ENCODE assay signal across 1 cellular context in the genomic region with DNA sequence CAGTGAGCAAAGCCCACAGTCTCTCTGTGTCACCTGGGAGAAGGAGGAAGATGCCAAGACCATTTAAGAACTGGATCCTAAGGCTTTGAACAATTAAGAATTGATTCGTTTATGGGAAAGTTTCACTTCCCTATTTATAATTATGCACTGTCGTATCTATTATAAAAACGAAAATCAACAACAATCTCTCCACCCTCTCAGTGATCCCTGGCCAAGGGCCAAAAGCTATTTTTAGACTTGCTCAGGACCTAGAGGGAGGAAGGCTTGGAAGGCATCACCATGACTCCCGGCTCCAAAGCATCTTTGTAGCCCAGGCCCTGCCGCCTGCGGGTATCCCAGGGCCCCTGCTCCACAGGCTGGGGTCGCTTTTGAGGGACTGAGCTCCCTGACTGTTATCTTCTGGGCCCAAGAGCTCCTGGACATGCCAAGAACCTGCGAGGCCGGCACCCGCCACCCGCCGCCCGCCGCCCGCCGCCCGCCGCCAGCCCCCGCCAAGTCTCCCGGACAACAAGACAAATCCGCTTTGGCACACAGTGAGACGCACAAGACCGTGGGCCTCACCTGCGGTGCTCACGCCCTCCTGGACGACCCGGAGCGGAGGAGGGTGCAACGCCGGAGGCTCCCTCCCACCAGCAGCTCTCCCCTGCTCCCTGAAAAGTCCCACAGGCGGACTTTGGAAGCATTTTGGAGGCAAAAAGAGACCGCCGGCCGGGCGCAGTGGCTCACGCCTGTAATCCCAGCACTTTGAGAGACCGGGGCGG.
TF ChIP-seq lines count a peak whose summit lies in the region.

No MANE protein-coding gene starts in this region.

TF ChIP-seq in HEK293, 187 proteins besides CTCF, POLR2A, EP300 and RAD21 (continued from another document):
- TF ChIP-seq, protein P1, sequence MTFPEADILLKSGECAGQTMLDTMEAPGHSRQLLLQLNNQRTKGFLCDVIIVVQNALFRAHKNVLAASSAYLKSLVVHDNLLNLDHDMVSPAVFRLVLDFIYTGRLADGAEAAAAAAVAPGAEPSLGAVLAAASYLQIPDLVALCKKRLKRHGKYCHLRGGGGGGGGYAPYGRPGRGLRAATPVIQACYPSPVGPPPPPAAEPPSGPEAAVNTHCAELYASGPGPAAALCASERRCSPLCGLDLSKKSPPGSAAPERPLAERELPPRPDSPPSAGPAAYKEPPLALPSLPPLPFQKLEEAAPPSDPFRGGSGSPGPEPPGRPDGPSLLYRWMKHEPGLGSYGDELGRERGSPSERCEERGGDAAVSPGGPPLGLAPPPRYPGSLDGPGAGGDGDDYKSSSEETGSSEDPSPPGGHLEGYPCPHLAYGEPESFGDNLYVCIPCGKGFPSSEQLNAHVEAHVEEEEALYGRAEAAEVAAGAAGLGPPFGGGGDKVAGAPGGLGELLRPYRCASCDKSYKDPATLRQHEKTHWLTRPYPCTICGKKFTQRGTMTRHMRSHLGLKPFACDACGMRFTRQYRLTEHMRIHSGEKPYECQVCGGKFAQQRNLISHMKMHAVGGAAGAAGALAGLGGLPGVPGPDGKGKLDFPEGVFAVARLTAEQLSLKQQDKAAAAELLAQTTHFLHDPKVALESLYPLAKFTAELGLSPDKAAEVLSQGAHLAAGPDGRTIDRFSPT (tag by site-specific recombination; IDR thresholded peaks at IDR 0.05), result 0 out of 2 replicates have a peak, but pooled peaks have one; percentile 26
- peak; percentile 82 for TF ChIP-seq ZIC2 (tag by site-specific recombination; IDR thresholded peaks at IDR 0.05)
- TF ChIP-seq ZBTB11 (tag by site-specific recombination; conservative IDR thresholded peaks at IDR 0.05; ENCODE audit: low read depth), result peak; percentile 34; the same call in 1 of the 2 replicates
- peak; percentile 33; the same call in 1 of the 2 replicates for TF ChIP-seq ZNF394 (tag by site-specific recombination; IDR thresholded peaks at IDR 0.05; ENCODE audit: borderline replicate concordance)
- TF ChIP-seq ZNF76 (tag by site-specific recombination; IDR thresholded peaks at IDR 0.05; ENCODE audit: borderline replicate concordance, low read depth), result no peak
- TF ChIP-seq EGR2 (tag by site-specific recombination; IDR thresholded peaks at IDR 0.05; ENCODE audit: low read depth), result peak; percentile 74; the same call in 1 of the 2 replicates
- TF ChIP-seq ZNF366 (tag by site-specific recombination; conservative IDR thresholded peaks at IDR 0.05), result peak; percentile 45
- TF ChIP-seq ZNF830 (tag by site-specific recombination; IDR thresholded peaks at IDR 0.05; ENCODE audit: low read depth), result no peak
